Comparison of ENCODE assay signal across 10 cellular contexts in the genomic region with DNA sequence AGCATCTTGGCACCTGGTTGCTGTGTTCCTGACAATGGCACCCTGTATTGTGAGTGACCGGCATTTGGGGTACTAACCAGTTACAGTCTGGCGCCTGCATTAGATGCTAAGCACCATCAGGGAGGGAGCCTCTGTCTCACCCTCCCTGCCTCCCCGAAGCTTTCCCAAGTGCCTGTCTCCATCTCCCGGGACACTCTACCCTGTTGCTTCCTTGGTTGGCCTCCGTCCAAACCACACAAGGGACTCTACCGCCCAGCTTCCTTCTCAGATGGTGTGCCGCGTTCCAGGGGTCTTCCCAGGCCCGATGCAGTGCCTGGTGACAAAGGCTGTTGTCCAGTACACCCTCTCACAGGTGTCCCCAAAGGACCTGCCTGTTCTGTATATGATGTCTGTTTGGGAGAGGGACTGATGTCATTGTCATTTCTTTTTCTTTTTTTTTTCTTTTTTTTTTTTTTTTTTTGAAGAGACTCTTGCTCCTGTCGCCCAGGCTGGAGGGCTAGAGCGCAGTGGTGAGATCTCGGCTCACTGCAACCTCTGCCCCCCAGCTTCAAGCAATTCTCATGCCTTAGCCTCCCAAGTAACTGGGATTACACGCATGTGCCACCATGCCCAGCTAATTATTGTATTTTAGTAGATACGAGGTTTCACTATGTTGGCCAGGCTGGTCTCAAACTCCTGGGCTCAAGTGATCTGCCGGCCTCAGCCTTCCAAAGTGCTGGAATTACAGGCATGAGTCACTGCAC. TPM values are rescaled to one million over a fixed set of nuclear protein-coding genes. Genes with fewer than 3 reads are reported as not detected.
DNase-seq lines count a peak whose midpoint lies in the region; ATAC-seq and TF ChIP-seq lines count a peak whose summit lies in the region.
"Had no signal": no experiment of that assay in that cellular context is flagged by ENCODE, and none has a peak within 500 bp of the region (broad histone marks: within the 10 kb centered on the region; RNA-seq: fewer than 3 reads in every experiment).

No MANE protein-coding gene starts in this region.

- peaks cover 71% of the 10 kb centered on the region for H4K20me1 ChIP-seq in hepatocyte (ENCODE audit: insufficient read depth, poor library complexity, severe bottlenecking)

- CTCF ChIA-PET in activated CD4-positive, alpha-beta T cell treated with anti-CD3 and anti-CD28 coated beads, Interleukin-2, amount 10 ng/mL, durations not matched to agents 7 days and 5 days (lab: Charles Lee) = interaction anchor here (1.2 to 1.9 kb wide), 2 partner anchors 14 to 120 kb away, joined by 4 to 6 read pairs; no protein-coding TSS in a partner anchor
- CTCF ChIA-PET in activated CD8-positive, alpha-beta T cell treated with anti-CD3 and anti-CD28 coated beads, Interleukin-2, amount 10 ng/mL, durations not matched to agents 7 days and 5 days (lab: Charles Lee) = interaction anchor here (1.0 kb wide), 1 partner anchor 143 kb away, joined by 4 read pairs; no protein-coding TSS in a partner anchor
- CTCF ChIA-PET in activated CD4-positive, alpha-beta memory T cell treated with anti-CD3 and anti-CD28 coated beads, Interleukin-2, amount 10 ng/mL, durations not matched to agents 7 days and 5 days (lab: Charles Lee) = no interaction called here

- peak overlapping the region; percentile 37 for H3K27ac Mint-ChIP-seq in activated CD4-positive, alpha-beta T cell treated with anti-CD3 and anti-CD28 coated beads, Interleukin-2, amount 10 ng/mL, durations not matched to agents 7 days and 5 days
- H3K27ac Mint-ChIP-seq in activated CD8-positive, alpha-beta T cell treated with anti-CD3 and anti-CD28 coated beads, Interleukin-2, amount 10 ng/mL, durations not matched to agents 7 days and 5 days = peak overlapping the region; percentile 79
- no peak overlapping the region for H3K27ac Mint-ChIP-seq in activated CD4-positive, alpha-beta memory T cell treated with anti-CD3 and anti-CD28 coated beads, Interleukin-2, amount 10 ng/mL, durations not matched to agents 7 days and 5 days
- H3K27ac Mint-ChIP-seq: neural progenitor cell had no signal

- H3K27ac ChIP-seq in hepatocyte (peak overlapping the region; percentile 39), subcutaneous abdominal adipose tissue (ENCODE audit: low read depth, low read length) (peak overlapping the region; percentile 94)
- H3K27ac ChIP-seq: neural progenitor cell had no signal

- H3K4me3 ChIP-seq in hepatocyte (no peak overlapping the region), subcutaneous abdominal adipose tissue (ENCODE audit: low read depth in 1 of 5, low read length in 5 of 5) (no peak overlapping the region)
- H3K4me3 ChIP-seq: neural progenitor cell had no signal

- H3K4me2 ChIP-seq in hepatocyte = no peak overlapping the region
- H3K4me2 ChIP-seq: neural progenitor cell had no signal

- H3K36me3 ChIP-seq in hepatocyte (replicated peaks; ENCODE audit: insufficient read depth, low read depth) (no peaks in the 10 kb centered on the region), subcutaneous abdominal adipose tissue (ENCODE audit: control insufficient read depth in 5 of 5, insufficient read depth in 5 of 5, low read length in 5 of 5) (peaks cover 2 to 55% (median 46%) of the 10 kb centered on the region in 5 donors)
- H3K36me3 ChIP-seq: neural progenitor cell had no signal

- H3K9me3 ChIP-seq in hepatocyte (ENCODE audit: low read depth) (no peaks in the 10 kb centered on the region), subcutaneous abdominal adipose tissue (ENCODE audit: control insufficient read depth in 5 of 5, low read length in 5 of 5) (no peaks in the 10 kb centered on the region)

- DNase-seq in activated CD4-positive, alpha-beta T cell treated with anti-CD3 and anti-CD28 coated beads, Interleukin-2, amount 10 ng/mL, durations not matched to agents 7 days and 5 days = no peak
- DNase-seq in activated CD4-positive, alpha-beta T cell treated with anti-CD3 and anti-CD28 coated beads, Interleukin-2, amount 50 U/mL, for 4 hours = no peak
- no peak for DNase-seq in activated CD8-positive, alpha-beta T cell treated with anti-CD3 and anti-CD28 coated beads, Interleukin-2, amount 10 ng/mL, durations not matched to agents 7 days and 5 days
- DNase-seq in hepatocyte (ENCODE audit: low spot score) (no peak), iPS-NIHi7 (ENCODE audit: extremely low spot score) (no peak), retina (no peak)
- no peak for DNase-seq in activated CD4-positive, alpha-beta memory T cell treated with anti-CD3 and anti-CD28 coated beads, Interleukin-2, amount 10 ng/mL, durations not matched to agents 7 days and 5 days
- DNase-seq: NCI-H446 treated with DMSO at 0.1 percent for 48 hours had no signal

- H3K27me3 ChIP-seq in hepatocyte (no peaks in the 10 kb centered on the region), subcutaneous abdominal adipose tissue (ENCODE audit: control insufficient read depth in 5 of 5, insufficient read depth in 4 of 5, low read length in 5 of 5) (no peaks in the 10 kb centered on the region)
- H3K27me3 ChIP-seq: neural progenitor cell had no signal

- peaks cover 40% of the 10 kb centered on the region for H3K36me3 Mint-ChIP-seq in activated CD4-positive, alpha-beta T cell treated with anti-CD3 and anti-CD28 coated beads, Interleukin-2, amount 10 ng/mL, durations not matched to agents 7 days and 5 days (ENCODE audit: low read depth)
- H3K36me3 Mint-ChIP-seq in activated CD8-positive, alpha-beta T cell treated with anti-CD3 and anti-CD28 coated beads, Interleukin-2, amount 10 ng/mL, durations not matched to agents 7 days and 5 days (ENCODE audit: low read depth) = peaks cover 45% of the 10 kb centered on the region
- peaks cover 35% of the 10 kb centered on the region for H3K36me3 Mint-ChIP-seq in activated CD4-positive, alpha-beta memory T cell treated with anti-CD3 and anti-CD28 coated beads, Interleukin-2, amount 10 ng/mL, durations not matched to agents 7 days and 5 days (ENCODE audit: low read depth)

- no peak overlapping the region for H3K9ac ChIP-seq in subcutaneous abdominal adipose tissue (ENCODE audit: low read length in 5 of 5)
- H3K9ac ChIP-seq: neural progenitor cell had no signal

- 69% methylated on average over 15 of the region's 15 CpGs for whole genome bisulfite sequencing in hepatocyte (ENCODE audit: low lambda C conversion rate, missing lambda C conversion rate)

- H3K9me3 Mint-ChIP-seq in activated CD4-positive, alpha-beta T cell treated with anti-CD3 and anti-CD28 coated beads, Interleukin-2, amount 10 ng/mL, durations not matched to agents 7 days and 5 days = no peaks in the 10 kb centered on the region
- H3K9me3 Mint-ChIP-seq in activated CD8-positive, alpha-beta T cell treated with anti-CD3 and anti-CD28 coated beads, Interleukin-2, amount 10 ng/mL, durations not matched to agents 7 days and 5 days (ENCODE audit: insufficient read depth) = no peaks in the 10 kb centered on the region
- H3K9me3 Mint-ChIP-seq in activated CD4-positive, alpha-beta memory T cell treated with anti-CD3 and anti-CD28 coated beads, Interleukin-2, amount 10 ng/mL, durations not matched to agents 7 days and 5 days = no peaks in the 10 kb centered on the region
- H3K9me3 Mint-ChIP-seq: neural progenitor cell had no signal

- no peak for ATAC-seq in activated CD8-positive, alpha-beta T cell treated with anti-CD3 and anti-CD28 coated beads, Interleukin-2, amount 10 ng/mL, durations not matched to agents 7 days and 5 days

- H3K4me1 ChIP-seq in hepatocyte (ENCODE audit: insufficient read depth) = peaks cover 13% of the 10 kb centered on the region
- peaks cover 15 to 86% (median 71%) of the 10 kb centered on the region in 5 donors for H3K4me1 ChIP-seq in subcutaneous abdominal adipose tissue (ENCODE audit: control insufficient read depth in 5 of 5, insufficient read depth in 5 of 5, low read length in 5 of 5)

- H3K79me2 ChIP-seq in hepatocyte = peaks cover 47% of the 10 kb centered on the region

- peaks cover 83% of the 10 kb centered on the region for H3K4me1 Mint-ChIP-seq in activated CD4-positive, alpha-beta T cell treated with anti-CD3 and anti-CD28 coated beads, Interleukin-2, amount 10 ng/mL, durations not matched to agents 7 days and 5 days
- peaks cover 83% of the 10 kb centered on the region for H3K4me1 Mint-ChIP-seq in activated CD8-positive, alpha-beta T cell treated with anti-CD3 and anti-CD28 coated beads, Interleukin-2, amount 10 ng/mL, durations not matched to agents 7 days and 5 days (ENCODE audit: low read depth)
- peaks cover 65% of the 10 kb centered on the region for H3K4me1 Mint-ChIP-seq in activated CD4-positive, alpha-beta memory T cell treated with anti-CD3 and anti-CD28 coated beads, Interleukin-2, amount 10 ng/mL, durations not matched to agents 7 days and 5 days

- H2AFZ ChIP-seq in hepatocyte = no peak overlapping the region
- H2AFZ ChIP-seq: neural progenitor cell had no signal

- no peak overlapping the region for H3K4me3 Mint-ChIP-seq in activated CD4-positive, alpha-beta T cell treated with anti-CD3 and anti-CD28 coated beads, Interleukin-2, amount 10 ng/mL, durations not matched to agents 7 days and 5 days
- no peak overlapping the region for H3K4me3 Mint-ChIP-seq in activated CD8-positive, alpha-beta T cell treated with anti-CD3 and anti-CD28 coated beads, Interleukin-2, amount 10 ng/mL, durations not matched to agents 7 days and 5 days
- H3K4me3 Mint-ChIP-seq in activated CD4-positive, alpha-beta memory T cell treated with anti-CD3 and anti-CD28 coated beads, Interleukin-2, amount 10 ng/mL, durations not matched to agents 7 days and 5 days = no peak overlapping the region
- H3K4me3 Mint-ChIP-seq: neural progenitor cell had no signal

- H3K27me3 Mint-ChIP-seq in activated CD4-positive, alpha-beta T cell treated with anti-CD3 and anti-CD28 coated beads, Interleukin-2, amount 10 ng/mL, durations not matched to agents 7 days and 5 days = no peaks in the 10 kb centered on the region
- no peaks in the 10 kb centered on the region for H3K27me3 Mint-ChIP-seq in activated CD8-positive, alpha-beta T cell treated with anti-CD3 and anti-CD28 coated beads, Interleukin-2, amount 10 ng/mL, durations not matched to agents 7 days and 5 days (ENCODE audit: low read depth)
- peaks cover 4% of the 10 kb centered on the region for H3K27me3 Mint-ChIP-seq in activated CD4-positive, alpha-beta memory T cell treated with anti-CD3 and anti-CD28 coated beads, Interleukin-2, amount 10 ng/mL, durations not matched to agents 7 days and 5 days

- POLR2A ChIA-PET in activated CD4-positive, alpha-beta T cell treated with anti-CD3 and anti-CD28 coated beads, Interleukin-2, amount 10 ng/mL, durations not matched to agents 7 days and 5 days (lab: Charles Lee) = no interaction called here
- POLR2A ChIA-PET in activated CD8-positive, alpha-beta T cell treated with anti-CD3 and anti-CD28 coated beads, Interleukin-2, amount 10 ng/mL, durations not matched to agents 7 days and 5 days (lab: Charles Lee) = no interaction called here
- POLR2A ChIA-PET in activated CD4-positive, alpha-beta memory T cell treated with anti-CD3 and anti-CD28 coated beads, Interleukin-2, amount 10 ng/mL, durations not matched to agents 7 days and 5 days (lab: Charles Lee) = interaction anchor here (0.9 to 1.3 kb wide), 2 partner anchors 9 to 114 kb away, joined by 3 read pairs; no protein-coding TSS in a partner anchor

- no peak for TF ChIP-seq CTCF in hepatocyte (IDR thresholded peaks at IDR 0.05; ENCODE audit: poor library complexity)

- no peaks in the 10 kb centered on the region for H3K9me2 ChIP-seq in hepatocyte (replicated peaks; ENCODE audit: insufficient read depth)

RNA-seq across cellular contexts. Expression of a gene that starts 6.7 kb away (rescaled TPM):
- total RNA-seq in activated CD4-positive, alpha-beta T cell treated with anti-CD3 and anti-CD28 coated beads, Interleukin-2, amount 10 ng/mL, durations not matched to agents 7 days and 5 days = 10 to 100 TPM; 21.7 to 23.4 TPM
- total RNA-seq in activated CD8-positive, alpha-beta T cell treated with anti-CD3 and anti-CD28 coated beads, Interleukin-2, amount 10 ng/mL, durations not matched to agents 7 days and 5 days = 10 to 100 TPM; 27.3 to 28.9 TPM
- total RNA-seq in hepatocyte = 18.8 and 18.9 TPM in 2 replicates
- 16.4 and 16.7 TPM in 2 replicates for polyA plus RNA-seq in hepatocyte
- 1 to 10 TPM; 6.2 to 7.3 TPM for total RNA-seq in activated CD4-positive, alpha-beta memory T cell treated with anti-CD3 and anti-CD28 coated beads, Interleukin-2, amount 10 ng/mL, durations not matched to agents 7 days and 5 days
